Comparison of ENCODE assay signal across 28 cellular contexts in the genomic region with DNA sequence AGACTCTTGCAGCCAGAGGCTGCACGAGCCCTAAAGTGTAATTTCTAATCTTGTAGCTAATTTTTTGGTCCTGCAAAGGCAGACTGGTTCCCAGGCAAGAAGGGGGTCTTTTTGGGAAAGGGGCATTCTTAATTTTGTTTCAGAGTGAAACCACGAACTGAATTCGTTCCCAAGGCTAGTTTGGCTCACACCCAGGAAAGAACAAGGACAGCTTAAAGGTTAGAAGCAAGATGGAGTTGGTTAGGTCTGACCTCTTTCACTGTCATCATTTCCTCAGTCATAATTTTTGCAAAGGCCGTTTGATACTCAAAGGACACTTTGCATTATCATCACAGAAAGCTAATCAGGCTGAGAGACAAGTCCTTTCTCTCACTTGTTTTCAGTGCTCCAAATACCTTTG. TPM values are rescaled to one million over a fixed set of nuclear protein-coding genes. Genes with fewer than 3 reads are reported as not detected.
"Had no signal": no experiment of that assay in that cellular context is flagged by ENCODE, and none has a peak within 500 bp of the region (broad histone marks: within the 10 kb centered on the region; RNA-seq: fewer than 3 reads in every experiment).

No MANE protein-coding gene starts in this region.

- H3K36me3 ChIP-seq: brain microvascular endothelial cell, cardiac muscle cell, MG63 had no signal

- H3K4me3 ChIP-seq: cardiac muscle cell, MG63 had no signal

- H3K9me3 ChIP-seq: MG63, SK-N-SH had no signal

- H3K27ac ChIP-seq: brain microvascular endothelial cell, cardiac muscle cell, KMS-11 had no signal

- ATAC-seq: activated T-helper 17 cell treated with anti-CD3 and anti-CD28 coated beads, Interleukin-2, amount 50 U/mL, for 72 hours; Panc1; Right ventricle myocardium inferior had no signal

- H3K36me3 Mint-ChIP-seq: activated CD4-positive, alpha-beta memory T cell treated with anti-CD3 and anti-CD28 coated beads for 36 hours had no signal

- H3K27me3 Mint-ChIP-seq: activated CD4-positive, alpha-beta memory T cell treated with anti-CD3 and anti-CD28 coated beads for 36 hours; activated naive CD8-positive, alpha-beta T cell; activated T-helper 17 cell treated with anti-CD3 and anti-CD28 coated beads, Interleukin-2, amount 50 U/mL, for 72 hours had no signal

- DNase-seq: activated CD4-positive, alpha-beta memory T cell treated with anti-CD3 and anti-CD28 coated beads for 36 hours; activated CD4-positive, alpha-beta T cell treated with anti-CD3 and anti-CD28 coated beads, Interleukin-2, amount 10 ng/mL, durations not matched to agents 7 days and 5 days; activated CD4-positive, CD25-positive, alpha-beta regulatory T cell; activated CD8-positive, alpha-beta memory T cell treated with anti-CD3 and anti-CD28 coated beads for 24 hours; activated gamma-delta T cell; activated naive CD4-positive, alpha-beta T cell treated with anti-CD3 and anti-CD28 coated beads for 36 hours; activated T-cell treated with anti-CD3 and anti-CD28 coated beads, Interleukin-2, amount 50 U/mL, for 48 hours; amygdala; brain microvascular endothelial cell; MG63; MV-4-11; NCI-H1092 treated with DMSO at 0.1 percent for 48 hours; NCI-H1436; NCI-H1694 treated with DMSO at 0.1 percent for 48 hours; NCI-H2029 treated with DMSO at 0.1 percent for 48 hours; NCI-H345; NCI-H510A; NCI-H526 treated with DMSO at 0.1 percent for 48 hours; NK-92 treated with Interleukin-12 subunit alpha and Interleukin-12 subunit beta, amount 100 ng/mL, for 24 hours; OCI-M1; SK-N-SH; T-helper 1 cell had no signal

- H3K27me3 ChIP-seq: brain microvascular endothelial cell, cardiac muscle cell, MG63 had no signal

- H3K9me3 Mint-ChIP-seq: activated CD4-positive, alpha-beta memory T cell treated with anti-CD3 and anti-CD28 coated beads for 36 hours; activated CD4-positive, alpha-beta T cell treated with anti-CD3 and anti-CD28 coated beads, Interleukin-2, amount 10 ng/mL, durations not matched to agents 7 days and 5 days; activated naive CD4-positive, alpha-beta T cell treated with anti-CD3 and anti-CD28 coated beads for 36 hours; activated T-helper 17 cell treated with anti-CD3 and anti-CD28 coated beads, Interleukin-2, amount 50 U/mL, for 72 hours had no signal

- H3K4me2 ChIP-seq: SK-N-SH had no signal

- H3K4me3 Mint-ChIP-seq: activated CD4-positive, alpha-beta memory T cell treated with anti-CD3 and anti-CD28 coated beads for 36 hours; activated CD4-positive, alpha-beta T cell treated with anti-CD3 and anti-CD28 coated beads, Interleukin-2, amount 10 ng/mL, durations not matched to agents 7 days and 5 days; activated naive CD4-positive, alpha-beta T cell treated with anti-CD3 and anti-CD28 coated beads for 36 hours; activated naive CD8-positive, alpha-beta T cell; activated T-helper 17 cell treated with anti-CD3 and anti-CD28 coated beads, Interleukin-2, amount 50 U/mL, for 72 hours had no signal

- H3K27ac Mint-ChIP-seq: activated CD4-positive, alpha-beta memory T cell treated with anti-CD3 and anti-CD28 coated beads for 36 hours; activated CD4-positive, alpha-beta T cell treated with anti-CD3 and anti-CD28 coated beads, Interleukin-2, amount 10 ng/mL, durations not matched to agents 7 days and 5 days; activated naive CD4-positive, alpha-beta T cell treated with anti-CD3 and anti-CD28 coated beads for 36 hours; activated naive CD8-positive, alpha-beta T cell; activated T-helper 17 cell treated with anti-CD3 and anti-CD28 coated beads, Interleukin-2, amount 50 U/mL, for 72 hours had no signal

- H3K4me1 Mint-ChIP-seq: activated T-helper 17 cell treated with anti-CD3 and anti-CD28 coated beads, Interleukin-2, amount 50 U/mL, for 72 hours had no signal

- H3K9ac ChIP-seq: KMS-11, SK-N-SH had no signal

RNA-seq across cellular contexts. Expression of a gene that starts 30.9 kb away (rescaled TPM):
- total RNA-seq: activated CD4-positive, alpha-beta memory T cell treated with anti-CD3 and anti-CD28 coated beads for 36 hours; activated CD4-positive, alpha-beta T cell treated with anti-CD3 and anti-CD28 coated beads, Interleukin-2, amount 10 ng/mL, durations not matched to agents 7 days and 5 days; activated naive CD4-positive, alpha-beta T cell treated with anti-CD3 and anti-CD28 coated beads for 36 hours; cardiac muscle cell had no signal
- polyA plus RNA-seq: cardiac muscle cell had no signal

RNA-seq across cellular contexts. Expression of a gene that starts 46.0 kb away (rescaled TPM):
- total RNA-seq: activated CD4-positive, alpha-beta memory T cell treated with anti-CD3 and anti-CD28 coated beads for 36 hours; activated CD4-positive, alpha-beta T cell treated with anti-CD3 and anti-CD28 coated beads, Interleukin-2, amount 10 ng/mL, durations not matched to agents 7 days and 5 days; activated naive CD4-positive, alpha-beta T cell treated with anti-CD3 and anti-CD28 coated beads for 36 hours; activated T-helper 17 cell treated with anti-CD3 and anti-CD28 coated beads, Interleukin-2, amount 50 U/mL, for 72 hours had no signal
